In the genomic region with DNA sequence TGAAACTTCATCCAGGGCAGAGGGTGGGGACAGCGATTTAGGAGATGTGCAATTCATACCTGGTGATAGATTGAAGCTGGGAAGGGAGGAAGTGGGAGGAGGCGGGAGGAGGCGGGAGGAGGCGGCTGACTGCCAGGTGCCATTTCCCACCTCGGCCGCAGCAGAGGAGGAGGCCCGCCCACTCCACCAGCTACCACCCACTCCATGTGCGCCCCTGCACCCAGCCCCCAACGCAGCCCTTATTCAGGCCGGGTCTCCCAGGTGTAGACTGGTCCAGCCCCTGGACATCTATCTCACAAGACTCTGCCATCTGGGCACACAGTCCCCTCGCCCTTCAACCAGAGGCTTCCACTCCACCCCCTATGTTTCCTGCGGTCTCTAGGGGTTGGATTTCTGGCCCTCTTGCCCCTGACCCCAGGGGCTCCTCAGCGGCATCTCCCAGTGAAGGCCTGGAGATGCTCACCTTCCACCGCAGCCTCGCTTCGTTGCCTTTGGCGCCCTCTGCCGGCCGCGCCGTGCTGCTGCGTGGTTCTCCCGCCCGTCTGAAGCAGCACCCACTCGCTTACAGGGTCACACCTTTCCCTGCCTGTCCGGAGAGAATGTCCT, we compare ENCODE assay signal across 8 cellular contexts. TPM values are rescaled to one million over a fixed set of nuclear protein-coding genes. Genes with fewer than 3 reads are reported as not detected.
DNase-seq lines count a peak whose midpoint lies in the region; ATAC-seq, FAIRE-seq and TF ChIP-seq lines count a peak whose summit lies in the region.

No MANE protein-coding gene starts in this region.

- no peak for TF ChIP-seq POLR2A in gastroesophageal sphincter (IDR thresholded peaks at IDR 0.05)

- TF ChIP-seq CTCF in RWPE1 (conservative IDR thresholded peaks at IDR 0.05; ENCODE audit: low read depth) (peak; percentile 99), gastroesophageal sphincter (IDR thresholded peaks at IDR 0.05) (peak in 3 of 4 experiments; percentile 55 to 92 (median 62)), pancreas (IDR thresholded peaks at IDR 0.05) (peak; percentile 80 to 96 (median 92)), type B pancreatic cell (conservative IDR thresholded peaks at IDR 0.05) (peak; percentile 96)

- no peaks in the 10 kb centered on the region for H3K36me3 Mint-ChIP-seq in type B pancreatic cell

- no peaks in the 10 kb centered on the region for H3K9me2 ChIP-seq in Karpas-422 (replicated peaks; ENCODE audit: insufficient read depth, low read length)

- POLR2A ChIA-PET in RWPE1 (lab: Yijun Ruan, JAX; ENCODE audit: low non-redundant PET): no interaction called here

- TF ChIP-seq EP300 in gastroesophageal sphincter (IDR thresholded peaks at IDR 0.05): no peak

- FAIRE-seq in pancreas (lab: Jason Lieb, UNC): no peak

- H3K4me1 ChIP-seq in Karpas-422 (ENCODE audit: low read length): peaks cover 14% of the 10 kb centered on the region
- peaks cover 0 to 8% (median 5%) of the 10 kb centered on the region in 3 donors for H3K4me1 ChIP-seq in gastroesophageal sphincter
- peaks cover 0 to 3% (median 0%) of the 10 kb centered on the region in 3 donors for H3K4me1 ChIP-seq in pancreas

- H3K27me3 ChIP-seq in Karpas-422 (ENCODE audit: low read length) (no peaks in the 10 kb centered on the region), gastroesophageal sphincter (peaks cover 34% of the 10 kb centered on the region), pancreas (no peaks in the 10 kb centered on the region)

- ATAC-seq in GM19438 (IDR thresholded peaks at IDR 0.05; ENCODE audit: low read depth, unreplicated experiment): peak; percentile 47
- ATAC-seq in gastroesophageal sphincter: peak; percentile 75
- ATAC-seq in pancreas: peak; percentile 83 to 94 (median 90)

- CTCF ChIA-PET in RWPE1 (lab: Yijun Ruan, JAX): interaction anchor here (0.6 to 3.8 kb wide), 18 partner anchors 10 to 286 kb away, joined by 3 to 17 read pairs (median 4); no protein-coding TSS in a partner anchor

- peaks cover 51% of the 10 kb centered on the region for H3K27me3 Mint-ChIP-seq in type B pancreatic cell

- H3K4me3 ChIP-seq in Karpas-422 (ENCODE audit: low read length) (no peak overlapping the region), gastroesophageal sphincter (peak overlapping the region in 1 of 2 donors; percentile 9), pancreas (peak overlapping the region in 2 of 4 donors; percentile 11 to 24)

- no peaks in the 10 kb centered on the region for H3K9me3 ChIP-seq in Karpas-422 (ENCODE audit: low read length)
- no peaks in the 10 kb centered on the region for H3K9me3 ChIP-seq in gastroesophageal sphincter
- no peaks in the 10 kb centered on the region for H3K9me3 ChIP-seq in pancreas

- H3K9me3 Mint-ChIP-seq in type B pancreatic cell: no peaks in the 10 kb centered on the region

- H3K36me3 ChIP-seq in Karpas-422 (ENCODE audit: insufficient read depth, low read length) (no peaks in the 10 kb centered on the region), gastroesophageal sphincter (peaks cover 0 to 4% of the 10 kb centered on the region in 2 donors), pancreas (no peaks in the 10 kb centered on the region)

- H3K4me3 Mint-ChIP-seq in type B pancreatic cell: no peak overlapping the region

- intact Hi-C loops in pancreas (cut with DNase I): loop anchor here in 1 of 3 donors (10.0 kb wide), 1 partner anchor 249 kb away; no protein-coding TSS in a partner anchor

- no peak overlapping the region for H3K27ac Mint-ChIP-seq in type B pancreatic cell

- WGBS in gastroesophageal sphincter (ENCODE audit: low coverage in 1 of 2), 2 donors: 16 to 19% methylated on average over 9 to 11 of the region's 26 CpGs
- WGBS in pancreas, 2 donors: 2 to 7% methylated on average over 24 to 26 of the region's 26 CpGs

- H3K27ac ChIP-seq in Karpas-422 (ENCODE audit: low read length): no peak overlapping the region
- H3K27ac ChIP-seq in RWPE1: no peak overlapping the region
- H3K27ac ChIP-seq in gastroesophageal sphincter: peak overlapping the region in 1 of 4 donors; percentile 19
- no peak overlapping the region for H3K27ac ChIP-seq in pancreas

- no peak overlapping the region for H2AFZ ChIP-seq in Karpas-422 (ENCODE audit: low read length)

- no peak overlapping the region for H3K9ac ChIP-seq in Karpas-422 (ENCODE audit: low read length)

- no peaks in the 10 kb centered on the region for H3K79me2 ChIP-seq in Karpas-422 (ENCODE audit: low read length)

- peak in 12 of 14 donors; percentile 35 to 82 (median 56) for DNase-seq in C1 segment of cervical spinal cord (lab: John Stamatoyannopoulos, UW)
- DNase-seq in Karpas-422: peak; percentile 89
- peak; percentile 91 for DNase-seq in RWPE1 (ENCODE audit: low spot score)
- peak; percentile 94 for DNase-seq in activated effector memory CD4-positive, alpha-beta T cell treated with anti-CD3 and anti-CD28 coated beads, Interleukin-2, amount 50 U/mL, for 16 hours
- peak in 4 of 6 donors; percentile 26 to 92 (median 38) for DNase-seq in pancreas
- no peak for DNase-seq in type B pancreatic cell (ENCODE audit: extremely low spot score, unreplicated experiment)

- H3K4me1 Mint-ChIP-seq in type B pancreatic cell (ENCODE audit: unreplicated experiment): no peaks in the 10 kb centered on the region

- no peaks in the 10 kb centered on the region for H4K20me1 ChIP-seq in Karpas-422 (ENCODE audit: insufficient read depth, low read depth, low read length)

- H3K4me2 ChIP-seq in Karpas-422 (ENCODE audit: low read depth, low read length, poor library complexity, severe bottlenecking): no peak overlapping the region

RNA-seq across cellular contexts. Expression of a gene that starts 32.6 kb away (rescaled TPM):
- 14.4 and 21.8 TPM in 2 replicates for total RNA-seq in Karpas-422 (2014; rRNA removed; shearing (Covaris generic); ENCODE audit: low replicate concordance)
- total RNA-seq in gastroesophageal sphincter (100 to 1,000 TPM in 3 of 4 donors, 10 to 100 TPM in 1; 62.7 to 240 (median 158) TPM), pancreas (under 1 TPM in 5 of 6 donors, not detected in 1; 0.06 to 0.34 (median 0.22) TPM), type B pancreatic cell (ENCODE audit: low replicate concordance) (11.7 and 23.1 TPM in 2 replicates)
- under 1 TPM; 0.12 to 0.38 TPM for polyA plus RNA-seq in pancreas
